9 cellular contexts compared by ENCODE assay signal in the genomic region with DNA sequence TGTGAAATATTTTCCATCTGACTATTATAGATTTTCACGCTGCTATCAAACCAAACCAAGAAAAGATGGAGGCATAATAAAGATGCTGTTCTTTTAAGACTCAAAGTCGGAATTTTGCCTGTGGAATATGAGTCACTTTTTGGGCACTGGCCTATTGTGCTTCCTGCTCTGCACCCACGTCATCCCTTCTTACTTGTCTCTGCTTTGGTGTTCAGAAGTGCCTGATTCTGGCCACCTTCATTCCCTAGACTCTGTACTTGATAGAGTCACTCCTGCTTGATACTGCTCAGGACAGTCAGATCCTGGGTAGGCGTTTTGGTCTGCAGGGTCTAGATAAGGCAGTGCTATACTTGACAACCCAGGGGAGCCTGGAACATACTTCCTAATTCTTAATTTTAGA. TPM values are rescaled to one million over a fixed set of nuclear protein-coding genes. Genes with fewer than 3 reads are reported as not detected.
DNase-seq lines count a peak whose midpoint lies in the region; ATAC-seq and TF ChIP-seq lines count a peak whose summit lies in the region.
"Had no signal": no experiment of that assay in that cellular context is flagged by ENCODE, and none has a peak within 500 bp of the region (broad histone marks: within the 10 kb centered on the region; RNA-seq: fewer than 3 reads in every experiment).

No MANE protein-coding gene starts in this region.

- H3K9ac ChIP-seq in skeletal muscle tissue (ENCODE audit: low read depth in 1 of 3, low read length in 3 of 3): peak overlapping the region in 1 of 3 donors; percentile 53
- H3K9ac ChIP-seq: KMS-11 had no signal

- H3K4me1 ChIP-seq in skeletal muscle tissue (ENCODE audit: control insufficient read depth in 3 of 3, insufficient read depth in 3 of 3, low read length in 3 of 3): peaks cover 0 to 13% (median 0%) of the 10 kb centered on the region in 3 donors

- DNase-seq in NOMO-1 (lab: John Stamatoyannopoulos, UW; ENCODE audit: unreplicated experiment in 2 of 2) (peak; percentile 48 to 64), fibroblast of mammary gland (ENCODE audit: low read depth) (peak; percentile 94), GM19240 (ENCODE audit: insufficient read length, low spot score) (no peak), NCI-H345 treated with DMSO at 0.1 percent for 48 hours (lab: John Stamatoyannopoulos, UW; ENCODE audit: unreplicated experiment) (no peak)
- DNase-seq in central memory CD4-positive, alpha-beta T cell: no peak

- no peak overlapping the region for H3K27ac ChIP-seq in skeletal muscle tissue (ENCODE audit: low read depth, low read length)
- H3K27ac ChIP-seq: KMS-11 had no signal

- peak; percentile 35 for ATAC-seq in GM18909 (IDR thresholded peaks at IDR 0.05; ENCODE audit: poor library complexity, unreplicated experiment)
- ATAC-seq in HG02870 (IDR thresholded peaks at IDR 0.05; ENCODE audit: unreplicated experiment): no peak

- no peaks in the 10 kb centered on the region for H3K36me3 ChIP-seq in skeletal muscle tissue (ENCODE audit: control insufficient read depth in 3 of 3, insufficient read depth in 3 of 3, low read length in 3 of 3)

- H3K9me3 ChIP-seq in skeletal muscle tissue (ENCODE audit: control insufficient read depth in 3 of 3, low read length in 3 of 3): no peaks in the 10 kb centered on the region

- TF ChIP-seq CTCF in fibroblast of mammary gland (conservative IDR thresholded peaks at IDR 0.05; ENCODE audit: control insufficient read depth, insufficient read depth, low read depth, low read length): no peak

- H3K4me3 ChIP-seq in fibroblast of mammary gland (ENCODE audit: control insufficient read depth, low read depth, low read length) (peak overlapping the region; percentile 16), skeletal muscle tissue (ENCODE audit: low read length in 3 of 3) (peak overlapping the region; percentile 27 to 84 (median 30))

- H3K27me3 ChIP-seq in skeletal muscle tissue (ENCODE audit: control insufficient read depth in 3 of 3, insufficient read depth in 3 of 3, low read length in 3 of 3): no peaks in the 10 kb centered on the region

RNA-seq across cellular contexts. Expression of a gene that starts 1.9 kb away (rescaled TPM):
- total RNA-seq in skeletal muscle tissue: 11.0 TPM

Comparison
In these comparisons a context has a peak if more than half of its experiments do, and no peak if none do; other contexts are left out.
1. DNase-seq: peak in NOMO-1 (2 of 2) and fibroblast of mammary gland (single experiment); none in central memory CD4-positive, alpha-beta T cell (single experiment), GM19240 (single experiment) and NCI-H345 treated with DMSO at 0.1 percent for 48 hours (single experiment).